ENCODE assay signal across 21 cellular contexts in the genomic region with DNA sequence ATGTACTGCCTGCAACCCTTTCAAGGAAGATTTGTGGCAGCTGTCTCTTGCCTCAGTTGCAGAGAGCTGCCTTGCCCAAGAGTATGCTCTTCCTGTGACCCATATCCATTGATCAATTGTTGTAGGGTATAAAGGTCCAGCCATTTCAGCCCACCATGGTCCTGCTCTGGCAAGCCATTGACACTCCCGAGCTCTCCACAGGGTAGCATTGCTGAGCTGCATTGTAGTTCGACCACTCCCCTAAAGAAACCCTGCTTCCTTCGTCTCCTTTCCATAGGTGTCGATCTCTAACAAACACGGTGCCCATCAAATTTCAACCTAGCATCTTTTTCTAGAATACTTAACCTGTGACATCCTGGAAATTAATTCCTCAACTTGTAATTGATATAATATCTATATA.
DNase-seq lines count a peak whose midpoint lies in the region; ATAC-seq, FAIRE-seq and TF ChIP-seq lines count a peak whose summit lies in the region.
"Had no signal": no experiment of that assay in that cellular context is flagged by ENCODE, and none has a peak within 500 bp of the region (broad histone marks: within the 10 kb centered on the region; RNA-seq: fewer than 3 reads in every experiment).

No MANE protein-coding gene starts in this region.

- peaks cover 7% of the 10 kb centered on the region for H3F3A ChIP-seq in neural progenitor cell (ENCODE audit: low read depth)

- H3K27me3 Mint-ChIP-seq in endodermal cell (ENCODE audit: insufficient read depth) (no peaks in the 10 kb centered on the region), neural progenitor cell (ENCODE audit: insufficient read depth, low read depth) (peaks cover 2% of the 10 kb centered on the region)

- H3K4me1 Mint-ChIP-seq in endodermal cell (peaks cover 17% of the 10 kb centered on the region), neural progenitor cell (peaks cover 19% of the 10 kb centered on the region)
- H3K4me1 Mint-ChIP-seq: CD4-positive, CD25-positive, alpha-beta regulatory T cell had no signal

- no peaks in the 10 kb centered on the region for H4K20me1 ChIP-seq in IMR-90 (ENCODE audit: insufficient read depth, low read length)
- no peaks in the 10 kb centered on the region for H4K20me1 ChIP-seq in neural progenitor cell (ENCODE audit: low read depth)
- H4K20me1 ChIP-seq: BLaER1 had no signal

- no peak overlapping the region for H3K4me3 ChIP-seq in IMR-90 (ENCODE audit: insufficient read depth, low read depth, low read length)
- no peak overlapping the region for H3K4me3 ChIP-seq in endodermal cell (ENCODE audit: low read length)
- H3K4me3 ChIP-seq in neural progenitor cell: no peak overlapping the region
- H3K4me3 ChIP-seq: BLaER1, GM12878, PC-9, SJSA1 had no signal

- ATAC-seq in IMR-90 (ENCODE audit: low read depth): no peak
- ATAC-seq: GM12878, Right ventricle myocardium inferior had no signal

- H3K27me3 ChIP-seq in IMR-90 (ENCODE audit: control insufficient read depth, insufficient read depth, low read length) (no peaks in the 10 kb centered on the region), endodermal cell (ENCODE audit: control insufficient read depth, insufficient read depth, low read length, poor library complexity, severe bottlenecking) (no peaks in the 10 kb centered on the region), neural progenitor cell (no peaks in the 10 kb centered on the region)
- H3K27me3 ChIP-seq: BLaER1, SJSA1 had no signal

- dilution Hi-C loops in IMR-90 (cut with HindIII; ENCODE audit: low sequenced_read_pairs, unreplicated experiment): loop anchor here (25.0 kb wide), 1 partner anchor 310 kb away; no protein-coding TSS in a partner anchor

- no peaks in the 10 kb centered on the region for H3K79me2 ChIP-seq in neural progenitor cell (ENCODE audit: low read depth)

- FAIRE-seq in D721Med (lab: Jason Lieb, UNC): peak; percentile 66
- FAIRE-seq: A204.1, G401.6, GM12878 had no signal

- 60% methylated on average over 1 of the region's 5 CpGs; no CpG with 5 or more reads in 1 of the 2 experiments for WGBS in IMR-90 (ENCODE audit: extremely low coverage in 2 of 2, insufficient read length in 1 of 2), 2 experiments
- 33 to 52% methylated on average over 2 to 5 of the region's 5 CpGs for WGBS in endodermal cell (ENCODE audit: insufficient coverage in 1 of 2, insufficient read length in 1 of 2), 2 experiments

- H3K27ac Mint-ChIP-seq in endodermal cell: no peak overlapping the region
- H3K27ac Mint-ChIP-seq in neural progenitor cell: no peak overlapping the region
- H3K27ac Mint-ChIP-seq: CD4-positive, CD25-positive, alpha-beta regulatory T cell had no signal

- peak overlapping the region; percentile 68; the same call in 1 of the 3 replicates for H2BK15ac ChIP-seq in IMR-90 (ENCODE audit: low read depth, low read length)

- H4K5ac ChIP-seq in IMR-90 (ENCODE audit: low read depth, low read length): 0 out of 2 replicates have a peak overlapping the region, but pooled peaks have one; percentile 38

- no peak overlapping the region for H3K4me3 Mint-ChIP-seq in endodermal cell
- no peak overlapping the region for H3K4me3 Mint-ChIP-seq in neural progenitor cell
- H3K4me3 Mint-ChIP-seq: CD4-positive, CD25-positive, alpha-beta regulatory T cell had no signal

- no peak overlapping the region for H3K56ac ChIP-seq in IMR-90 (ENCODE audit: extremely low read depth, insufficient read depth, low read length)

- H2BK5ac ChIP-seq in IMR-90 (ENCODE audit: low read depth, low read length, poor library complexity, severe bottlenecking): no peak overlapping the region

- no TSS peak for BruUV-seq in IMR-90 (replicated peaks; lab: Mats Ljungman, UMichigan)

- H3K27ac ChIP-seq in IMR-90 (ENCODE audit: insufficient read depth, low read length): no peak overlapping the region
- no peak overlapping the region for H3K27ac ChIP-seq in endodermal cell (ENCODE audit: low read depth, low read length)
- no peak overlapping the region for H3K27ac ChIP-seq in neural progenitor cell
- H3K27ac ChIP-seq: BLaER1, PC-9, SJSA1 had no signal

- no peak overlapping the region for H3K14ac ChIP-seq in IMR-90 (replicated peaks; ENCODE audit: low read depth, low read length)

- intact Hi-C loops in IMR-90 (cut with micrococcal nuclease): loop anchor here (5.0 to 10.0 kb wide), 2 partner anchors 60 to 147 kb away; no protein-coding TSS in a partner anchor

- CTCF ChIA-PET in IMR-90 (lab: Yijun Ruan, JAX): interaction anchor here (2.2 kb wide), 1 partner anchor 10 kb away, joined by 9 read pairs; no protein-coding TSS in a partner anchor

- no peak overlapping the region for H3K23ac ChIP-seq in IMR-90 (ENCODE audit: low read depth, low read length)

- H3K36me3 ChIP-seq in IMR-90 (ENCODE audit: control insufficient read depth, insufficient read depth, low read length) (no peaks in the 10 kb centered on the region), endodermal cell (ENCODE audit: control insufficient read depth, insufficient read depth, low read length) (no peaks in the 10 kb centered on the region), neural progenitor cell (no peaks in the 10 kb centered on the region)
- H3K36me3 ChIP-seq: BLaER1, SJSA1 had no signal

- H3K18ac ChIP-seq in IMR-90 (ENCODE audit: low read depth, low read length): peak overlapping the region; percentile 2; the same call in 1 of the 2 replicates

- H3K9me3 ChIP-seq in IMR-90 (ENCODE audit: control insufficient read depth, insufficient read depth, low read length) (peaks cover 5% of the 10 kb centered on the region), endodermal cell (ENCODE audit: control insufficient read depth, low read length) (peaks cover 4% of the 10 kb centered on the region), neural progenitor cell (ENCODE audit: low read depth) (no peaks in the 10 kb centered on the region)

- no peak for TF ChIP-seq RAD21 in IMR-90 (IDR thresholded peaks at IDR 0.05; ENCODE audit: low read length)

- in situ Hi-C loops in IMR-90 (cut with MboI; ENCODE audit: low sequenced_read_pairs): no loop called here

- 0 out of 2 replicates have a peak overlapping the region, but pooled peaks have one; percentile 27 for H4K91ac ChIP-seq in IMR-90 (ENCODE audit: insufficient read depth, low read depth, low read length)

- H2AFZ ChIP-seq in IMR-90 (replicated peaks; ENCODE audit: low read length, poor library complexity): no peak overlapping the region
- no peak overlapping the region for H2AFZ ChIP-seq in neural progenitor cell (replicated peaks)
- H2AFZ ChIP-seq: PC-9 had no signal

- H3K4ac ChIP-seq in IMR-90 (ENCODE audit: low read depth, low read length): peak overlapping the region; percentile 15; the same call in 1 of the 2 replicates

- peak overlapping the region; percentile 48; the same call in 1 of the 2 replicates for H2BK20ac ChIP-seq in IMR-90 (ENCODE audit: low read depth, low read length)

- peaks cover 6% of the 10 kb centered on the region; the same call in 1 of the 2 replicates for H3K9me1 ChIP-seq in IMR-90 (ENCODE audit: insufficient read depth, low read length)

- H3K79me1 ChIP-seq in IMR-90 (ENCODE audit: low read depth in 1 of 2, low read length in 2 of 2): no peaks in the 10 kb centered on the region

- no peak overlapping the region for H3K4me2 ChIP-seq in IMR-90 (ENCODE audit: low read depth, low read length)
- no peak overlapping the region for H3K4me2 ChIP-seq in neural progenitor cell
- H3K4me2 ChIP-seq: BLaER1, PC-9 had no signal

- no peak for TF ChIP-seq POLR2A in IMR-90 (IDR thresholded peaks at IDR 0.05; ENCODE audit: low read depth, low read length)

- H3K36me3 Mint-ChIP-seq in endodermal cell (ENCODE audit: low read depth) (no peaks in the 10 kb centered on the region), neural progenitor cell (no peaks in the 10 kb centered on the region)
- H3K36me3 Mint-ChIP-seq: CD4-positive, CD25-positive, alpha-beta regulatory T cell had no signal

- DNase-seq in D721Med (ENCODE audit: insufficient read length, low spot score) (no peak), IMR-90 (no peak), endodermal cell (peak; percentile 69), neural progenitor cell (ENCODE audit: low spot score) (peak; percentile 33), NCI-H510A (lab: John Stamatoyannopoulos, UW) (no peak), SIG-M5 treated with dmso at 0.1 percent for 504 hours (lab: John Stamatoyannopoulos, UW; ENCODE audit: unreplicated experiment) (no peak)
- no peak for DNase-seq in stimulated activated CD4-positive, alpha-beta T cell treated with anti-CD3 and anti-CD28 coated beads, Interleukin-4, amount 100 ng/mL, for 24 hours
- DNase-seq: CD4-positive, CD25-positive, alpha-beta regulatory T cell; NCI-H1092 treated with DMSO at 0.1 percent for 48 hours; NCI-H1436 treated with DMSO at 0.1 percent for 48 hours; NCI-H187 treated with DMSO at 0.1 percent for 48 hours; NCI-H2107; NCI-H524 treated with DMSO at 0.1 percent for 48 hours; NCI-H774; PC-9 had no signal

- peak overlapping the region; percentile 63; the same call in 1 of the 2 replicates for H2AK5ac ChIP-seq in IMR-90 (ENCODE audit: low read depth, low read length)

- no peak overlapping the region for H3K9ac ChIP-seq in IMR-90 (ENCODE audit: low read depth, low read length)
- H3K9ac ChIP-seq in endodermal cell (ENCODE audit: extremely low read depth, low read length, poor library complexity, severe bottlenecking): no peak overlapping the region
- no peak overlapping the region for H3K9ac ChIP-seq in neural progenitor cell
- H3K9ac ChIP-seq: BLaER1 had no signal

- H4K8ac ChIP-seq in IMR-90 (ENCODE audit: low read depth in 2 of 2, low read length in 2 of 2): peak overlapping the region in 1 of 2 experiments; percentile 28; a peak in 1 of 4 replicates

- H2AK9ac ChIP-seq in IMR-90 (replicated peaks; ENCODE audit: low read depth, low read length, poor library complexity): no peak overlapping the region

- H3K4me1 ChIP-seq in IMR-90 (ENCODE audit: control insufficient read depth, insufficient read depth, low read length) (peaks cover 19% of the 10 kb centered on the region), endodermal cell (ENCODE audit: control insufficient read depth, insufficient read depth, low read length) (no peaks in the 10 kb centered on the region), neural progenitor cell (peaks cover 26% of the 10 kb centered on the region)
- H3K4me1 ChIP-seq: BLaER1 had no signal

- H2BK120ac ChIP-seq in IMR-90 (ENCODE audit: low read depth, low read length): peak overlapping the region; percentile 73; the same call in 1 of the 2 replicates

- H3K9me3 Mint-ChIP-seq in endodermal cell (no peaks in the 10 kb centered on the region), neural progenitor cell (peaks cover 5% of the 10 kb centered on the region)

- POLR2A ChIA-PET in IMR-90 (lab: Charles Lee; ENCODE audit: unreplicated experiment): no interaction called here

- TF ChIP-seq CTCF in D721Med (IDR thresholded peaks at IDR 0.05; ENCODE audit: insufficient read depth, missing control alignments): no peak
- no peak for TF ChIP-seq CTCF in IMR-90 (conservative IDR thresholded peaks at IDR 0.05; ENCODE audit: low read depth, low read length)
- TF ChIP-seq CTCF in endodermal cell (conservative IDR thresholded peaks at IDR 0.05): peak; percentile 23
- no peak for TF ChIP-seq CTCF in neural progenitor cell (IDR thresholded peaks at IDR 0.05)

TF ChIP-seq in IMR-90, 13 proteins besides CTCF, POLR2A, EP300 and RAD21 (continues in another document):
- TF ChIP-seq CEBPB (IDR thresholded peaks at IDR 0.05; ENCODE audit: low read depth, low read length): no peak

Comparison
In these comparisons a context has a peak if more than half of its experiments do, and no peak if none do; other contexts are left out.
1. DNase-seq: peak in endodermal cell (single experiment) and neural progenitor cell (single experiment); none in D721Med (single experiment), IMR-90 (single experiment), NCI-H510A (single experiment), stimulated activated CD4-positive, alpha-beta T cell treated with anti-CD3 and anti-CD28 coated beads, Interleukin-4, amount 100 ng/mL, for 24 hours (single experiment) and SIG-M5 treated with dmso at 0.1 percent for 504 hours (single experiment).